ENCODE assay signal across 22 cellular contexts in genomic region chr6:311679-312220, GRCh38. TPM values are rescaled to one million over a fixed set of nuclear protein-coding genes. Genes with fewer than 3 reads are reported as not detected.
DNase-seq lines count a peak whose midpoint lies in the region; ATAC-seq, FAIRE-seq and TF ChIP-seq lines count a peak whose summit lies in the region.
"Had no signal": no experiment of that assay in that cellular context is flagged by ENCODE, and none has a peak within 500 bp of the region (broad histone marks: within the 10 kb centered on the region; RNA-seq: fewer than 3 reads in every experiment).

No MANE protein-coding gene starts in this region.

- peaks cover 0 to 26% of the 10 kb centered on the region in 2 donors for H3K4me1 ChIP-seq in right atrium auricular region
- H3K4me1 ChIP-seq in suprapubic skin = peaks cover 33% of the 10 kb centered on the region

- H3K27me3 Mint-ChIP-seq in immature natural killer cell (ENCODE audit: low read depth in 3 of 3) = no peaks in the 10 kb centered on the region
- H3K27me3 Mint-ChIP-seq: CD4-positive, alpha-beta memory T cell; naive thymus-derived CD8-positive, alpha-beta T cell had no signal

- FAIRE-seq in bronchial epithelial cell (lab: Jason Lieb, UNC) = peak; percentile 32

- H3K36me3 ChIP-seq in right atrium auricular region (no peaks in the 10 kb centered on the region), bronchial epithelial cell (ENCODE audit: control insufficient read depth, insufficient read depth, low read length) (peaks cover 4% of the 10 kb centered on the region), suprapubic skin (no peaks in the 10 kb centered on the region)
- H3K36me3 ChIP-seq: cardiac muscle cell, transverse colon, WERI-Rb-1 had no signal

- peaks cover 0 to 3% (median 0%) of the 10 kb centered on the region in 6 donors for H3K9me3 Mint-ChIP-seq in immature natural killer cell
- H3K9me3 Mint-ChIP-seq: activated T-helper 2 cell treated with anti-CD3 and anti-CD28 coated beads, Interferon-gamma antibody, Interleukin-2, Interleukin-4, amounts not matched to agents 10 μg/mL and 5 μg/mL and 100 μg/mL, durations not matched to agents 14 hours and 24 hours and 36 hours; CD4-positive, alpha-beta memory T cell had no signal

- H3K27me3 ChIP-seq in right atrium auricular region (no peaks in the 10 kb centered on the region), bronchial epithelial cell (ENCODE audit: control insufficient read depth, insufficient read depth, low read length) (no peaks in the 10 kb centered on the region), suprapubic skin (no peaks in the 10 kb centered on the region)
- H3K27me3 ChIP-seq: cardiac muscle cell, esophagus muscularis mucosa, transverse colon had no signal

- H3K4me3 ChIP-seq in right atrium auricular region (no peak overlapping the region), bronchial epithelial cell (ENCODE audit: low read depth, low read length) (no peak overlapping the region), suprapubic skin (no peak overlapping the region)
- H3K4me3 ChIP-seq: cardiac muscle cell, esophagus muscularis mucosa, transverse colon had no signal

- H3K4me3 Mint-ChIP-seq in immature natural killer cell = peak overlapping the region in 2 of 5 donors; percentile 1 to 9
- H3K4me3 Mint-ChIP-seq: CD4-positive, alpha-beta memory T cell had no signal

- DNase-seq in Right ventricle myocardium inferior (ENCODE audit: missing footprints) (peak; percentile 82), right atrium auricular region (ENCODE audit: low spot score) (no peak), bronchial epithelial cell (ENCODE audit: low read depth) (no peak), immature natural killer cell (no peak), suprapubic skin (ENCODE audit: low spot score in 2 of 2) (peak; percentile 68 to 77), ureter (ENCODE audit: low spot score) (no peak), UCSD-AML1 (lab: John Stamatoyannopoulos, UW; ENCODE audit: unreplicated experiment) (no peak)
- DNase-seq: CD4-positive, alpha-beta memory T cell; DMS53; KBM-7; mammary epithelial cell; NCI-H1048; NCI-H2081 treated with DMSO at 0.1 percent for 48 hours; SHP77; T-helper 1 cell; transverse colon; WERI-Rb-1 had no signal

- TF ChIP-seq EP300 in suprapubic skin (IDR thresholded peaks at IDR 0.05) = no peak

- peaks cover 4 to 16% (median 7%) of the 10 kb centered on the region in 3 donors for H3K36me3 Mint-ChIP-seq in immature natural killer cell

- TF ChIP-seq POLR2A in suprapubic skin (IDR thresholded peaks at IDR 0.05) = no peak

- intact Hi-C loops in Right ventricle myocardium inferior (cut with DNase I) = no loop called here

- WGBS in suprapubic skin = 74% methylated on average over 17 of the region's 17 CpGs

- peak overlapping the region in 1 of 2 donors; percentile 0 for H3K27ac ChIP-seq in right atrium auricular region
- peak overlapping the region; percentile 5 for H3K27ac ChIP-seq in suprapubic skin
- H3K27ac ChIP-seq: cardiac muscle cell, WERI-Rb-1 had no signal

- TF ChIP-seq CTCF in right atrium auricular region (IDR thresholded peaks at IDR 0.05) (no peak), bronchial epithelial cell (IDR thresholded peaks at IDR 0.05; ENCODE audit: insufficient read depth, low read length, severe bottlenecking) (no peak), suprapubic skin (IDR thresholded peaks at IDR 0.05) (no peak)

- H3K4me1 Mint-ChIP-seq in immature natural killer cell = peaks cover 38 to 43% of the 10 kb centered on the region in 2 donors

- H3K9me3 ChIP-seq in right atrium auricular region (no peaks in the 10 kb centered on the region), suprapubic skin (no peaks in the 10 kb centered on the region)
- H3K9me3 ChIP-seq: esophagus muscularis mucosa, transverse colon had no signal

- peak overlapping the region in 5 of 6 donors; percentile 58 to 88 (median 85) for H3K27ac Mint-ChIP-seq in immature natural killer cell
- H3K27ac Mint-ChIP-seq: activated T-helper 2 cell treated with anti-CD3 and anti-CD28 coated beads, Interferon-gamma antibody, Interleukin-2, Interleukin-4, amounts not matched to agents 10 μg/mL and 5 μg/mL and 100 μg/mL, durations not matched to agents 14 hours and 24 hours and 36 hours had no signal

- peak; percentile 71 for ATAC-seq in Right ventricle myocardium inferior
- no peak for ATAC-seq in HG02610 (IDR thresholded peaks at IDR 0.05; ENCODE audit: unreplicated experiment)
- ATAC-seq: naive thymus-derived CD8-positive, alpha-beta T cell had no signal

RNA-seq across cellular contexts. Expression of gene DUSP22, which starts 19.5 kb away (rescaled TPM):
- total RNA-seq in Right ventricle myocardium inferior = 50.0 TPM
- 10 to 100 TPM; 45.1 to 54.1 TPM for total RNA-seq in right atrium auricular region
- 33.7 and 42.0 TPM in 2 replicates for total RNA-seq in bronchial epithelial cell
- polyA plus RNA-seq in immature natural killer cell = 10 to 100 TPM; 55.0 to 80.1 (median 65.3) TPM
- 10 to 100 TPM; 53.3 to 95.2 (median 71.3) TPM for total RNA-seq in suprapubic skin
- 48.9 TPM for total RNA-seq in ureter

Comparison
In these comparisons a context has a peak if more than half of its experiments do, and no peak if none do; other contexts are left out.
1. DNase-seq: peak in Right ventricle myocardium inferior (single experiment) and suprapubic skin (2 of 2); none in right atrium auricular region (single experiment), bronchial epithelial cell (single experiment), immature natural killer cell (0 of 3), ureter (single experiment) and UCSD-AML1 (single experiment).